14 cellular contexts compared by ENCODE assay signal in the genomic region with DNA sequence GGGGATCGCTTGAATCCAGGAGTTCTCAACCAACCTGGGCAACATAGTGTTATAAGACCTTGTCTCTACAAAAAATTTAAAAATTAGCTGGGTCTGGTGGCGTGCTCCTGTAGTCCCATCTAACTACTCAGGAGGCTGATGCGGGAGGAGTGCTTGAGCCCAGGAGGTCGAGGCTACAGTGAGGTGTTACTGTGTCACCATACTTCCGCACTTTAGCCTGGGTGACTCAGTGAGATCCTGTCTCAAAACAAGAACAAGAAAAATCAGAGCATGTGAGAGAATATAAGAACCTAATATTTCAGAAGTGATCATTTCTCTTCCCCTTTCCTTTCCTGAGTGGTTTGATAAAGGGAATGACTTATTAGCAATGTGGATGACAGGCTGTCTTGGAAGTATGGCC. TPM values are rescaled to one million over a fixed set of nuclear protein-coding genes. Genes with fewer than 3 reads are reported as not detected.
DNase-seq lines count a peak whose midpoint lies in the region; ATAC-seq, FAIRE-seq and TF ChIP-seq lines count a peak whose summit lies in the region.
"Had no signal": no experiment of that assay in that cellular context is flagged by ENCODE, and none has a peak within 500 bp of the region (broad histone marks: within the 10 kb centered on the region; RNA-seq: fewer than 3 reads in every experiment).

No MANE protein-coding gene starts in this region.

- peaks cover 70% of the 10 kb centered on the region for H3K4me1 ChIP-seq in CD4-positive, alpha-beta memory T cell (ENCODE audit: insufficient read depth, low read length)
- H3K4me1 ChIP-seq: prostate gland had no signal

- CTCF ChIA-PET in CD4-positive, alpha-beta memory T cell (lab: Charles Lee; ENCODE audit: partially characterized antibody) = no interaction called here

- TF ChIP-seq POLR2A in GM12892 (IDR thresholded peaks at IDR 0.05; ENCODE audit: low read depth, low read length) = no peak

- peak; percentile 50 for FAIRE-seq in GM12892 (lab: Jason Lieb, UNC)
- FAIRE-seq: TTC549 had no signal

- POLR2A ChIA-PET in CD4-positive, alpha-beta memory T cell (lab: Charles Lee; ENCODE audit: partially characterized antibody) = no interaction called here

- peaks cover 0 to 4% (median 0%) of the 10 kb centered on the region in 8 donors for H3K9me3 Mint-ChIP-seq in CD4-positive, alpha-beta memory T cell
- H3K9me3 Mint-ChIP-seq in activated T-cell treated with anti-CD3 and anti-CD28 coated beads, Interleukin-2, amount 50 U/mL, for 4 hours = peaks cover 4% of the 10 kb centered on the region

- intact Hi-C loops in CD4-positive, alpha-beta memory T cell (cut with micrococcal nuclease) = no loop called here

- no peaks in the 10 kb centered on the region for H3K27me3 ChIP-seq in CD4-positive, alpha-beta memory T cell (ENCODE audit: insufficient read depth, low read length)

- H3K9me3 ChIP-seq in CD4-positive, alpha-beta memory T cell (ENCODE audit: control insufficient read depth in 1 of 2, low read length in 2 of 2) = no peaks in the 10 kb centered on the region
- H3K9me3 ChIP-seq: prostate gland had no signal

- ATAC-seq in activated T-cell treated with anti-CD3 and anti-CD28 coated beads, Interleukin-2, amount 50 U/mL, for 4 hours = peak; percentile 70 to 75

- no peak overlapping the region for H3K27ac ChIP-seq in CD4-positive, alpha-beta memory T cell (ENCODE audit: low read depth, low read length)
- H3K27ac ChIP-seq: prostate gland had no signal

- no peaks in the 10 kb centered on the region for H3K27me3 Mint-ChIP-seq in CD4-positive, alpha-beta memory T cell
- no peaks in the 10 kb centered on the region for H3K27me3 Mint-ChIP-seq in activated T-cell treated with anti-CD3 and anti-CD28 coated beads, Interleukin-2, amount 50 U/mL, for 4 hours (ENCODE audit: low read depth)

- peak overlapping the region in 5 of 7 donors; percentile 5 to 79 (median 40) for H3K27ac Mint-ChIP-seq in CD4-positive, alpha-beta memory T cell
- H3K27ac Mint-ChIP-seq: mesothelial cell of epicardium had no signal

- peaks cover 16 to 20% of the 10 kb centered on the region in 2 donors for H3K36me3 Mint-ChIP-seq in CD4-positive, alpha-beta memory T cell
- H3K36me3 Mint-ChIP-seq in activated T-cell treated with anti-CD3 and anti-CD28 coated beads, Interleukin-2, amount 50 U/mL, for 4 hours (ENCODE audit: insufficient read depth) = peaks cover 34% of the 10 kb centered on the region

- H3K4me1 Mint-ChIP-seq in CD4-positive, alpha-beta memory T cell = peaks cover 55 to 92% (median 72%) of the 10 kb centered on the region in 4 donors
- peaks cover 81% of the 10 kb centered on the region for H3K4me1 Mint-ChIP-seq in activated T-cell treated with anti-CD3 and anti-CD28 coated beads, Interleukin-2, amount 50 U/mL, for 4 hours (ENCODE audit: low read depth)
- H3K4me1 Mint-ChIP-seq: mesothelial cell of epicardium had no signal

- H3K4me3 ChIP-seq in CD4-positive, alpha-beta memory T cell (ENCODE audit: low read length in 2 of 2) = no peak overlapping the region
- H3K4me3 ChIP-seq: prostate gland had no signal

- peak overlapping the region in 5 of 8 donors; percentile 2 to 67 (median 58) for H3K4me3 Mint-ChIP-seq in CD4-positive, alpha-beta memory T cell
- H3K4me3 Mint-ChIP-seq in activated T-cell treated with anti-CD3 and anti-CD28 coated beads, Interleukin-2, amount 50 U/mL, for 4 hours = peak overlapping the region; percentile 7
- H3K4me3 Mint-ChIP-seq: mesothelial cell of epicardium had no signal

- no peak for DNase-seq in CD4-positive, alpha-beta memory T cell
- DNase-seq in GM12892 (ENCODE audit: insufficient read length) (no peak), iris pigment epithelial cell (ENCODE audit: low read depth) (peak; percentile 59), NCI-H1105 (lab: John Stamatoyannopoulos, UW) (no peak), AG20443 (ENCODE audit: low spot score) (no peak)
- no peak for DNase-seq in activated T-cell treated with anti-CD3 and anti-CD28 coated beads, Interleukin-2, amount 50 U/mL, for 4 hours
- DNase-seq in NK-92 treated with Interleukin-12 subunit alpha and Interleukin-12 subunit beta, amount 100 ng/mL, for 24 hours (lab: John Stamatoyannopoulos, UW) = no peak
- DNase-seq: central memory CD4-positive, alpha-beta T cell; NCI-H1092; NCI-H510A; substantia nigra had no signal

- no peaks in the 10 kb centered on the region for H3K36me3 ChIP-seq in CD4-positive, alpha-beta memory T cell (ENCODE audit: insufficient read depth, low read length)
- H3K36me3 ChIP-seq: prostate gland had no signal

RNA-seq across cellular contexts. Expression of a gene that starts 9.5 kb away (rescaled TPM):
- 10 to 100 TPM; 43.4 to 44.8 TPM for total RNA-seq in CD4-positive, alpha-beta memory T cell
- polyA plus RNA-seq in CD4-positive, alpha-beta memory T cell = 10 to 100 TPM; 14.9 to 21.0 TPM
- polyA plus RNA-seq in GM12892 (2012; ENCODE audit: missing spikeins) = 53.6 TPM
- total RNA-seq in activated T-cell treated with anti-CD3 and anti-CD28 coated beads, Interleukin-2, amount 50 U/mL, for 4 hours = 10 to 100 TPM; 76.0 to 91.0 (median 78.1) TPM
